ENCODE assay signal across 8 cellular contexts in the genomic region with DNA sequence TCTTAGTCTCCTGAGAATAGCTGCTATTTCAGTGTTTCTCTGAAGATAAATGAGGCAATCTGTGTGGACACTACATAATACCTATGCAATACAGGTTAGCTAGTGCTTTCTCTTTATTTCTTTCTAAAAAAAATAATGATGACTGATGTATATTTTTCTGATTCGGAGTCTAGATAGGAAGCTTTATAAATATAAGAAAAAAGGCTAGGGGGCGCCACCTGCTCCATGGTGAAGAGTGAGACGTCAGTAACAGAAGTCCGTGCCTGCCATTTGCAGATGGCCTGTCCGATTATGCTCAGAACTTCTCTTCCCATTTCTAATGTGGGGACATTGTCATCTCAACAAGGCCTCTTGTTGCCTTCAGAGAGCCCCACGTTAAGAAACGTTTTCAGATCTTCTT. TPM values are rescaled to one million over a fixed set of nuclear protein-coding genes. Genes with fewer than 3 reads are reported as not detected.
DNase-seq lines count a peak whose midpoint lies in the region; ATAC-seq and TF ChIP-seq lines count a peak whose summit lies in the region.

No MANE protein-coding gene starts in this region.

- WGBS in upper lobe of left lung, 2 donors: 86 to 87% methylated on average over 7 of the region's 7 CpGs

- no peak overlapping the region for H3K4me3 Mint-ChIP-seq in activated T-helper 17 cell treated with anti-CD3 and anti-CD28 coated beads, Interleukin-2, amount 50 U/mL, for 72 hours

- no peaks in the 10 kb centered on the region for H3K4me1 ChIP-seq in upper lobe of left lung

- TF ChIP-seq POLR2A in upper lobe of left lung (IDR thresholded peaks at IDR 0.05): no peak

- no peak for ATAC-seq in activated T-helper 17 cell treated with anti-CD3 and anti-CD28 coated beads, Interleukin-2, amount 50 U/mL, for 72 hours (replicated peaks)
- ATAC-seq in HG03045 (IDR thresholded peaks at IDR 0.05; ENCODE audit: unreplicated experiment) (no peak), upper lobe of left lung (ENCODE audit: low FRiP score in 2 of 2) (no peak)

- TF ChIP-seq CTCF in WI38 (IDR thresholded peaks at IDR 0.05; ENCODE audit: low read depth, low read length) (0 out of 2 replicates have a peak, but pooled peaks have one; percentile 22), upper lobe of left lung (IDR thresholded peaks at IDR 0.05) (no peak)

- no peak overlapping the region for H3K27ac Mint-ChIP-seq in activated T-helper 17 cell treated with anti-CD3 and anti-CD28 coated beads, Interleukin-2, amount 50 U/mL, for 72 hours

- DNase-seq in NCI-H345 (lab: John Stamatoyannopoulos, UW): peak; percentile 30
- no peak for DNase-seq in NCI-H345 treated with DMSO at 0.1 percent for 48 hours (lab: John Stamatoyannopoulos, UW; ENCODE audit: unreplicated experiment)
- peak; percentile 75 for DNase-seq in H7
- peak; percentile 34 to 45 for DNase-seq in lung microvascular endothelial cell (ENCODE audit: low read depth in 2 of 2)
- no peak for DNase-seq in upper lobe of left lung

- H3K9me3 ChIP-seq in upper lobe of left lung: no peaks in the 10 kb centered on the region

- H3K27ac ChIP-seq in upper lobe of left lung: no peak overlapping the region

- no peaks in the 10 kb centered on the region for H3K4me1 Mint-ChIP-seq in activated T-helper 17 cell treated with anti-CD3 and anti-CD28 coated beads, Interleukin-2, amount 50 U/mL, for 72 hours

- peaks cover 30% of the 10 kb centered on the region for H3K36me3 Mint-ChIP-seq in activated T-helper 17 cell treated with anti-CD3 and anti-CD28 coated beads, Interleukin-2, amount 50 U/mL, for 72 hours (ENCODE audit: low read depth)

- no peak for TF ChIP-seq EP300 in upper lobe of left lung (IDR thresholded peaks at IDR 0.05)

- H3K27me3 Mint-ChIP-seq in activated T-helper 17 cell treated with anti-CD3 and anti-CD28 coated beads, Interleukin-2, amount 50 U/mL, for 72 hours: no peaks in the 10 kb centered on the region

- H3K27me3 ChIP-seq in H7 (ENCODE audit: control insufficient read depth, insufficient read depth, low read length): no peaks in the 10 kb centered on the region
- no peaks in the 10 kb centered on the region for H3K27me3 ChIP-seq in upper lobe of left lung

- H3K9me3 Mint-ChIP-seq in activated T-helper 17 cell treated with anti-CD3 and anti-CD28 coated beads, Interleukin-2, amount 50 U/mL, for 72 hours: no peaks in the 10 kb centered on the region

- H3K4me3 ChIP-seq in H7 (ENCODE audit: insufficient read depth, low read depth, low read length) (no peak overlapping the region), WI38 (ENCODE audit: low read depth, low read length) (no peak overlapping the region), upper lobe of left lung (no peak overlapping the region)

- peaks cover 4% of the 10 kb centered on the region for H3K36me3 ChIP-seq in H7 (replicated peaks; ENCODE audit: control insufficient read depth, insufficient read depth, low read length)
- peaks cover 20 to 78% (median 58%) of the 10 kb centered on the region in 4 donors for H3K36me3 ChIP-seq in upper lobe of left lung

RNA-seq across cellular contexts. Expression of a gene that starts 26.4 kb away (rescaled TPM):
- 133 and 136 TPM in 2 replicates for total RNA-seq in H7 (2014; rRNA removed; shearing (Covaris generic))
- total RNA-seq in lung microvascular endothelial cell: 36.8 and 51.2 TPM in 2 replicates
- 10 to 100 TPM; 41.6 to 46.8 TPM for total RNA-seq in activated T-helper 17 cell treated with anti-CD3 and anti-CD28 coated beads, Interleukin-2, amount 50 U/mL, for 72 hours
- total RNA-seq in upper lobe of left lung: 100 to 1,000 TPM in 5 of 6 donors, 10 to 100 TPM in 1; 61.8 to 380 (median 201) TPM

RNA-seq across cellular contexts. Expression of a gene that starts 49.0 kb away (rescaled TPM):
- 1.1 and 2.7 TPM in 2 replicates for total RNA-seq in H7 (2014; rRNA removed; shearing (Covaris generic))
- total RNA-seq in lung microvascular endothelial cell: not detected in 2 replicates
- total RNA-seq in activated T-helper 17 cell treated with anti-CD3 and anti-CD28 coated beads, Interleukin-2, amount 50 U/mL, for 72 hours: under 1 TPM in 1 of 2 donors, not detected in 1; 0.40 TPM
- total RNA-seq in upper lobe of left lung: 1 to 10 TPM in 1 of 6 donors, under 1 TPM in 2, not detected in 3; 0.17 to 1.0 (median 0.30) TPM

Comparison
In these comparisons a context has a peak if more than half of its experiments do, and no peak if none do; other contexts are left out.
1. DNase-seq: peak in NCI-H345 (single experiment), H7 (single experiment) and lung microvascular endothelial cell (2 of 2); none in NCI-H345 treated with DMSO at 0.1 percent for 48 hours (single experiment) and upper lobe of left lung (0 of 2).